ENCODE assay signal across 17 cellular contexts in the genomic region with DNA sequence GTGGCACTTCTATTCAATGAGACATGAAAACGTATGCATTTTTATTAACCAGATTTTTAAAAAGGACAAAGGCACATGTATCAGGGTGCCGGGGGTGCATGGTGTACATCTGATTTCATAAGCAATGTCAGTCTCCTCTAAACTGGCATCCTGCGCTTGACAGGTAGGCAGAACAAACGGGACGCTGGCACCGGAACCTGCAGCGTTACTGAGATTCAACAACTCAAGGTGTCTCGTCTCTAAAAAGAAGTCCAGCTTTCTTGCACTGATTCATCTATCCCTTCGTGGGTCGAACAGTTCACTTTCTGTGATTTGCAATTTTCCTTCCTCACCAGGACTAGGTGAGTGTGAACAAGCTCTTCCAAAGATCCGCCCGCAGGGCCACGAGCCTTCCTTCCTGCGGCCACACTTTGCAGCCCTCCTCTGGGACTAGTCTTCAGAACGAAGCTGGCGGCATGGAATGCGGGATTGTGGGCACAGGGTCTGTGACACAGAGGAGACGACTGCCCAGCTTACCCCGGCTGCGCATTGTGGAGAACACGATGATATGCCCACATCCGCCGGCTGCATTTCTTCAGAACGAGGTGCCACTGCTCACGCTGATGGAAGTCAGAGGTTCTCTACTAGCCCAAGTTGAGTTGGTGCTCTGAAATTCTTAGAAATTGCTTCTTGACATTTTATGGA. TPM values are rescaled to one million over a fixed set of nuclear protein-coding genes. Genes with fewer than 3 reads are reported as not detected.
DNase-seq lines count a peak whose midpoint lies in the region; ATAC-seq and TF ChIP-seq lines count a peak whose summit lies in the region.
"Had no signal": no experiment of that assay in that cellular context is flagged by ENCODE, and none has a peak within 500 bp of the region (broad histone marks: within the 10 kb centered on the region; RNA-seq: fewer than 3 reads in every experiment).

No MANE protein-coding gene starts in this region.

- H3K79me2 ChIP-seq in SK-N-SH (ENCODE audit: insufficient read depth): no peaks in the 10 kb centered on the region

- H3K9me2 ChIP-seq in SK-N-SH: no peaks in the 10 kb centered on the region

- H2AFZ ChIP-seq in SK-N-SH (ENCODE audit: low read depth): no peak overlapping the region
- H2AFZ ChIP-seq: GM23248 had no signal

- DNase-seq in SK-N-SH: peak; percentile 12
- no peak for DNase-seq in HFFc6
- DNase-seq in endodermal cell: peak; percentile 27
- DNase-seq in osteocyte (ENCODE audit: extremely low spot score, unreplicated experiment): peak; percentile 77
- DNase-seq in HUDEP-2 (lab: John Stamatoyannopoulos, UW; ENCODE audit: unreplicated experiment in 76 of 76): no peak
- DNase-seq in NCI-H510A (lab: John Stamatoyannopoulos, UW): no peak
- no peak for DNase-seq in stimulated activated CD4-positive, alpha-beta T cell treated with anti-CD3 and anti-CD28 coated beads, Interleukin-4, amount 100 ng/mL, for 24 hours
- DNase-seq: CD4-positive, alpha-beta memory T cell had no signal

- H3K27ac Mint-ChIP-seq in HFFc6: no peak overlapping the region
- H3K27ac Mint-ChIP-seq in endodermal cell: no peak overlapping the region
- no peak overlapping the region for H3K27ac Mint-ChIP-seq in osteocyte (ENCODE audit: unreplicated experiment)
- H3K27ac Mint-ChIP-seq: CD4-positive, alpha-beta memory T cell had no signal

- H3K4me1 ChIP-seq in SK-N-SH (ENCODE audit: control insufficient read depth in 1 of 2, insufficient read depth in 2 of 2, low read depth in 1 of 2, low read length in 1 of 2) (no peaks in the 10 kb centered on the region), endodermal cell (ENCODE audit: control insufficient read depth, insufficient read depth, low read length) (no peaks in the 10 kb centered on the region)

- no peak overlapping the region for H3K9ac ChIP-seq in SK-N-SH
- H3K9ac ChIP-seq in endodermal cell (ENCODE audit: extremely low read depth, low read length, poor library complexity, severe bottlenecking): no peak overlapping the region
- H3K9ac ChIP-seq: GM23248, KMS-11 had no signal

- POLR2A ChIA-PET in SK-N-SH (lab: Yijun Ruan, JAX): interaction anchor here (1.0 kb wide), 1 partner anchor 9 kb away, joined by 4 read pairs; no protein-coding TSS in a partner anchor

- CTCF ChIA-PET in SK-N-SH (lab: Yijun Ruan, JAX): interaction anchor here (0.8 to 1.5 kb wide), 3 partner anchors 10 to 156 kb away, joined by 3 read pairs; no protein-coding TSS in a partner anchor

- H3K27ac ChIP-seq in SK-N-SH (ENCODE audit: low read depth in 2 of 2, low read length in 1 of 2) (no peak overlapping the region), endodermal cell (ENCODE audit: low read depth, low read length) (no peak overlapping the region)
- H3K27ac ChIP-seq: 22Rv1, GM23248, KMS-11, RWPE1 had no signal

- no peak for ATAC-seq in SK-N-SH treated with all-trans-retinoic acid at 6 μM for 48 hours
- ATAC-seq: GM12878 had no signal

- TF ChIP-seq RAD21 in SK-N-SH (IDR thresholded peaks at IDR 0.05; ENCODE audit: low read length): no peak

- no peak for TF ChIP-seq EP300 in SK-N-SH (IDR thresholded peaks at IDR 0.05; ENCODE audit: borderline replicate concordance in 1 of 2, low read depth in 1 of 2, low read length in 1 of 2)

- H3K4me3 ChIP-seq in SK-N-SH (ENCODE audit: low read depth in 2 of 2, low read length in 1 of 2) (no peak overlapping the region), endodermal cell (ENCODE audit: low read length) (no peak overlapping the region)
- H3K4me3 ChIP-seq: GM12878, GM23248 had no signal

- no peak overlapping the region for H3K4me2 ChIP-seq in SK-N-SH
- H3K4me2 ChIP-seq: KMS-11 had no signal

- no peaks in the 10 kb centered on the region for H3F3A ChIP-seq in SK-N-SH (replicated peaks; ENCODE audit: insufficient read depth)

- H3K4me3 Mint-ChIP-seq in HFFc6 (no peak overlapping the region), endodermal cell (no peak overlapping the region), osteocyte (ENCODE audit: unreplicated experiment) (no peak overlapping the region)
- H3K4me3 Mint-ChIP-seq: CD4-positive, alpha-beta memory T cell had no signal

- TF ChIP-seq CTCF in SK-N-SH (IDR thresholded peaks at IDR 0.05): no peak
- peak; percentile 14; the same call in 1 of the 2 replicates for TF ChIP-seq CTCF in HFFc6 (IDR thresholded peaks at IDR 0.05)
- TF ChIP-seq CTCF in endodermal cell (conservative IDR thresholded peaks at IDR 0.05): no peak
- no peak for TF ChIP-seq CTCF in osteocyte (IDR thresholded peaks at IDR 0.05)

- H3K9me3 Mint-ChIP-seq in HFFc6 (peaks cover 18% of the 10 kb centered on the region), endodermal cell (peaks cover 5% of the 10 kb centered on the region), osteocyte (ENCODE audit: unreplicated experiment) (peaks cover 18% of the 10 kb centered on the region)

- no peaks in the 10 kb centered on the region for H3K9me3 ChIP-seq in SK-N-SH
- H3K9me3 ChIP-seq in endodermal cell (ENCODE audit: control insufficient read depth, low read length): peaks cover 8% of the 10 kb centered on the region
- H3K9me3 ChIP-seq: BE2C had no signal

- no peaks in the 10 kb centered on the region for H4K20me1 ChIP-seq in SK-N-SH (ENCODE audit: insufficient read depth)

- H3K36me3 ChIP-seq in SK-N-SH (replicated peaks in 1 of 2; ENCODE audit: control insufficient read depth in 1 of 2, insufficient read depth in 2 of 2, low read length in 1 of 2) (no peaks in the 10 kb centered on the region), endodermal cell (ENCODE audit: control insufficient read depth, insufficient read depth, low read length) (no peaks in the 10 kb centered on the region)
- H3K36me3 ChIP-seq: BE2C had no signal

- H3K27me3 Mint-ChIP-seq in HFFc6 (ENCODE audit: insufficient read depth) (peaks cover 16% of the 10 kb centered on the region), endodermal cell (ENCODE audit: insufficient read depth) (peaks cover 42% of the 10 kb centered on the region), osteocyte (ENCODE audit: unreplicated experiment) (peaks cover 10% of the 10 kb centered on the region)

- H3K27me3 ChIP-seq in SK-N-SH (ENCODE audit: insufficient read depth) (peaks cover 37% of the 10 kb centered on the region), endodermal cell (ENCODE audit: control insufficient read depth, insufficient read depth, low read length, poor library complexity, severe bottlenecking) (peaks cover 28% of the 10 kb centered on the region)

- H3K36me3 Mint-ChIP-seq in HFFc6 (ENCODE audit: low read depth) (peaks cover 6% of the 10 kb centered on the region), endodermal cell (ENCODE audit: low read depth) (no peaks in the 10 kb centered on the region), osteocyte (ENCODE audit: unreplicated experiment) (no peaks in the 10 kb centered on the region)
- H3K36me3 Mint-ChIP-seq: CD4-positive, alpha-beta memory T cell had no signal

- H3K4me1 Mint-ChIP-seq in HFFc6 (ENCODE audit: low read depth) (peaks cover 7% of the 10 kb centered on the region), endodermal cell (peaks cover 2% of the 10 kb centered on the region), osteocyte (ENCODE audit: unreplicated experiment) (no peaks in the 10 kb centered on the region)
- H3K4me1 Mint-ChIP-seq: CD4-positive, alpha-beta memory T cell had no signal

- 27% methylated on average over 16 of the region's 25 CpGs for WGBS in SK-N-SH (ENCODE audit: low lambda C conversion rate)
- 93% methylated on average over 24 to 25 of the region's 25 CpGs for WGBS in endodermal cell (ENCODE audit: insufficient coverage in 1 of 2, insufficient read length in 1 of 2), 2 experiments

TF ChIP-seq in SK-N-SH, 30 proteins besides CTCF, POLR2A, EP300 and RAD21 (continues in another document):
- no peak for TF ChIP-seq YY1 (IDR thresholded peaks at IDR 0.05; ENCODE audit: low read depth)
- TF ChIP-seq RFX5 (IDR thresholded peaks at IDR 0.05; ENCODE audit: low read length): no peak
- no peak for TF ChIP-seq RCOR1 (IDR thresholded peaks at IDR 0.05; ENCODE audit: low read length)
- no peak for TF ChIP-seq ELF1 (IDR thresholded peaks at IDR 0.05)
- TF ChIP-seq SMC3 (IDR thresholded peaks at IDR 0.05; ENCODE audit: low read depth, low read length): no peak
- TF ChIP-seq, protein P1, sequence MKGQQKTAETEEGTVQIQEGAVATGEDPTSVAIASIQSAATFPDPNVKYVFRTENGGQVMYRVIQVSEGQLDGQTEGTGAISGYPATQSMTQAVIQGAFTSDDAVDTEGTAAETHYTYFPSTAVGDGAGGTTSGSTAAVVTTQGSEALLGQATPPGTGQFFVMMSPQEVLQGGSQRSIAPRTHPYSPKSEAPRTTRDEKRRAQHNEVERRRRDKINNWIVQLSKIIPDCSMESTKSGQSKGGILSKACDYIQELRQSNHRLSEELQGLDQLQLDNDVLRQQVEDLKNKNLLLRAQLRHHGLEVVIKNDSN (IDR thresholded peaks at IDR 0.05; ENCODE audit: borderline replicate concordance, low read depth): no peak
- TF ChIP-seq FOXJ3 (CRISPR knock-in tag; IDR thresholded peaks at IDR 0.05): no peak
- no peak for TF ChIP-seq FOXM1 (IDR thresholded peaks at IDR 0.05; ENCODE audit: low read depth)

TF ChIP-seq in SK-N-SH treated with all-trans-retinoic acid at 6 μM for 48 hours, 23 proteins besides CTCF, POLR2A, EP300 and RAD21 (continues in another document):
- TF ChIP-seq, protein P2, sequence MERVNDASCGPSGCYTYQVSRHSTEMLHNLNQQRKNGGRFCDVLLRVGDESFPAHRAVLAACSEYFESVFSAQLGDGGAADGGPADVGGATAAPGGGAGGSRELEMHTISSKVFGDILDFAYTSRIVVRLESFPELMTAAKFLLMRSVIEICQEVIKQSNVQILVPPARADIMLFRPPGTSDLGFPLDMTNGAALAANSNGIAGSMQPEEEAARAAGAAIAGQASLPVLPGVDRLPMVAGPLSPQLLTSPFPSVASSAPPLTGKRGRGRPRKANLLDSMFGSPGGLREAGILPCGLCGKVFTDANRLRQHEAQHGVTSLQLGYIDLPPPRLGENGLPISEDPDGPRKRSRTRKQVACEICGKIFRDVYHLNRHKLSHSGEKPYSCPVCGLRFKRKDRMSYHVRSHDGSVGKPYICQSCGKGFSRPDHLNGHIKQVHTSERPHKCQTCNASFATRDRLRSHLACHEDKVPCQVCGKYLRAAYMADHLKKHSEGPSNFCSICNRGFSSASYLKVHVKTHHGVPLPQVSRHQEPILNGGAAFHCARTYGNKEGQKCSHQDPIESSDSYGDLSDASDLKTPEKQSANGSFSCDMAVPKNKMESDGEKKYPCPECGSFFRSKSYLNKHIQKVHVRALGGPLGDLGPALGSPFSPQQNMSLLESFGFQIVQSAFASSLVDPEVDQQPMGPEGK (CRISPR knock-in tag; IDR thresholded peaks at IDR 0.05; ENCODE audit: borderline replicate concordance): no peak
- TF ChIP-seq SNAI2 (CRISPR knock-in tag; IDR thresholded peaks at IDR 0.05): no peak
- no peak for TF ChIP-seq ZNF70 (CRISPR knock-in tag; IDR thresholded peaks at IDR 0.05)
- TF ChIP-seq TCF4 (CRISPR knock-in tag; IDR thresholded peaks at IDR 0.05; ENCODE audit: borderline replicate concordance): no peak

RNA-seq across cellular contexts. Expression of a gene that starts 7.2 kb away (rescaled TPM):
- polyA plus RNA-seq in SK-N-SH (2012; rRNA removed): not detected in 2 replicates
- not detected in 2 replicates for polyA plus RNA-seq in SK-N-SH (2012; cell fraction: cytosol; rRNA removed)
- not detected in 2 replicates for polyA plus RNA-seq in SK-N-SH (2012; cell fraction: nucleus; rRNA removed)
- not detected for total RNA-seq in HFFc6 (2021; fragmentation: NEBNext Ultra II Directional; extraction: Animal tissue kit (Norgen Biotek cat#: 25700))
- total RNA-seq in endodermal cell (under 1 TPM in 1 of 2 donors, not detected in 1; 0.18 TPM), osteocyte (not detected in 2 replicates)
- 0.85 TPM for polyA plus RNA-seq in endodermal cell (2013, experiment 1 of 2)
- 0.66 TPM for polyA plus RNA-seq in endodermal cell (2013, experiment 2 of 2)
- total RNA-seq: CD4-positive, alpha-beta memory T cell; GM12878; GM23248; PC-3 had no signal
- polyA plus RNA-seq: AG04450; CD4-positive, alpha-beta memory T cell; GM23248 had no signal

Comparison
In these comparisons a context has a peak if more than half of its experiments do, and no peak if none do; other contexts are left out.
1. DNase-seq: peak in SK-N-SH (single experiment), endodermal cell (single experiment) and osteocyte (single experiment); none in HFFc6 (single experiment), HUDEP-2 (0 of 76), NCI-H510A (single experiment) and stimulated activated CD4-positive, alpha-beta T cell treated with anti-CD3 and anti-CD28 coated beads, Interleukin-4, amount 100 ng/mL, for 24 hours (single experiment).